Comparison of ENCODE assay signal across 22 cellular contexts in genomic region chr2:62765619-62766376, GRCh38.
"Had no signal": no experiment of that assay in that cellular context is flagged by ENCODE, and none has a peak within 500 bp of the region (broad histone marks: within the 10 kb centered on the region; RNA-seq: fewer than 3 reads in every experiment).

No MANE protein-coding gene starts in this region.

- H3K9me3 Mint-ChIP-seq: activated CD4-positive, alpha-beta T cell treated with anti-CD3 and anti-CD28 coated beads, Interleukin-2, amount 10 ng/mL, durations not matched to agents 24 days and 14 days; natural killer cell; stimulated activated effector memory CD8-positive, alpha-beta T cell treated with anti-CD3 and anti-CD28 coated beads, Interleukin-12 subunit alpha, Interleukin-12 subunit beta, amount 100 ng/mL, for 72 hours had no signal

- DNase-seq: activated CD4-positive, alpha-beta T cell treated with anti-CD3 and anti-CD28 coated beads, Interleukin-2, amount 10 ng/mL, durations not matched to agents 24 days and 14 days; activated CD8-positive, alpha-beta memory T cell treated with anti-CD3 and anti-CD28 coated beads, Interleukin-2, amount 50 U/mL, for 4 hours; activated CD8-positive, alpha-beta T cell treated with anti-CD3 and anti-CD28 coated beads, Interleukin-2, amount 10 ng/mL, durations not matched to agents 7 days and 5 days; activated gamma-delta T cell; activated T-cell treated with anti-CD3 and anti-CD28 coated beads, Interleukin-2, amount 50 U/mL, for 48 hours; aorta; foreskin keratinocyte; kidney glomerular epithelial cell; left ventricle myocardium superior; mesendoderm; natural killer cell; T-helper 17 cell; tibial artery had no signal

- H3K27ac ChIP-seq: cardiac muscle cell, foreskin keratinocyte, neutrophil, tibial artery, vagina had no signal

- H3K27ac Mint-ChIP-seq: activated CD4-positive, alpha-beta T cell treated with anti-CD3 and anti-CD28 coated beads, Interleukin-2, amount 10 ng/mL, durations not matched to agents 24 days and 14 days; activated CD8-positive, alpha-beta T cell treated with anti-CD3 and anti-CD28 coated beads, Interleukin-2, amount 10 ng/mL, durations not matched to agents 7 days and 5 days; activated naive CD8-positive, alpha-beta T cell; natural killer cell; stimulated activated effector memory CD8-positive, alpha-beta T cell treated with anti-CD3 and anti-CD28 coated beads, Interleukin-12 subunit alpha, Interleukin-12 subunit beta, amount 100 ng/mL, for 72 hours; T-helper 17 cell; WTC11 had no signal

- H3K4me1 Mint-ChIP-seq: activated CD4-positive, alpha-beta T cell treated with anti-CD3 and anti-CD28 coated beads, Interleukin-2, amount 10 ng/mL, durations not matched to agents 24 days and 14 days had no signal

- H3K36me3 Mint-ChIP-seq: natural killer cell; stimulated activated effector memory CD8-positive, alpha-beta T cell treated with anti-CD3 and anti-CD28 coated beads, Interleukin-12 subunit alpha, Interleukin-12 subunit beta, amount 100 ng/mL, for 72 hours had no signal

- FAIRE-seq: colon, endometrium had no signal

- H3K27me3 ChIP-seq: cardiac muscle cell, foreskin keratinocyte, neutrophil, tibial artery, vagina had no signal

- H3K9me3 ChIP-seq: neutrophil, tibial artery, vagina had no signal

- H3K4me1 ChIP-seq: tibial artery had no signal

- H3K36me3 ChIP-seq: cardiac muscle cell, neutrophil, tibial artery, vagina had no signal

- ATAC-seq: activated CD8-positive, alpha-beta T cell treated with anti-CD3 and anti-CD28 coated beads, Interleukin-2, amount 10 ng/mL, durations not matched to agents 7 days and 5 days; esophagus mucosa; foreskin keratinocyte; left ventricle myocardium superior; natural killer cell; stimulated activated effector memory CD8-positive, alpha-beta T cell treated with anti-CD3 and anti-CD28 coated beads, Interleukin-12 subunit alpha, Interleukin-12 subunit beta, amount 100 ng/mL, for 72 hours; T-helper 17 cell; WTC11 had no signal

- H3K27me3 Mint-ChIP-seq: activated CD4-positive, alpha-beta T cell treated with anti-CD3 and anti-CD28 coated beads, Interleukin-2, amount 10 ng/mL, durations not matched to agents 24 days and 14 days; activated naive CD8-positive, alpha-beta T cell; T-helper 17 cell had no signal

- H3K4me3 ChIP-seq: cardiac muscle cell, tibial artery, vagina had no signal

- H3K4me3 Mint-ChIP-seq: activated CD4-positive, alpha-beta T cell treated with anti-CD3 and anti-CD28 coated beads, Interleukin-2, amount 10 ng/mL, durations not matched to agents 24 days and 14 days; activated CD8-positive, alpha-beta T cell treated with anti-CD3 and anti-CD28 coated beads, Interleukin-2, amount 10 ng/mL, durations not matched to agents 7 days and 5 days; activated naive CD8-positive, alpha-beta T cell; natural killer cell; stimulated activated effector memory CD8-positive, alpha-beta T cell treated with anti-CD3 and anti-CD28 coated beads, Interleukin-12 subunit alpha, Interleukin-12 subunit beta, amount 100 ng/mL, for 72 hours; T-helper 17 cell; WTC11 had no signal
